2 cellular contexts compared by ENCODE assay signal in genomic region chr1:73627723-73628122, GRCh38.
TF ChIP-seq lines count a peak whose summit lies in the region.

No MANE protein-coding gene starts in this region.

TF ChIP-seq in SK-N-SH, 30 proteins besides CTCF, POLR2A, EP300 and RAD21 (continued from another document):
- TF ChIP-seq USF1 (IDR thresholded peaks at IDR 0.05; ENCODE audit: borderline replicate concordance, low read depth): no peak
- TF ChIP-seq MEF2A (IDR thresholded peaks at IDR 0.05; ENCODE audit: borderline replicate concordance, low read depth): no peak
- TF ChIP-seq CHD2 (IDR thresholded peaks at IDR 0.05; ENCODE audit: low read length, partially characterized antibody): no peak
- TF ChIP-seq FOSL2 (IDR thresholded peaks at IDR 0.05; ENCODE audit: borderline replicate concordance, low read depth): no peak
- no peak for TF ChIP-seq NFIC (IDR thresholded peaks at IDR 0.05; ENCODE audit: borderline replicate concordance)
- no peak for TF ChIP-seq FOXJ3 (CRISPR knock-in tag; IDR thresholded peaks at IDR 0.05)
- no peak for TF ChIP-seq TAF1 (IDR thresholded peaks at IDR 0.05; ENCODE audit: borderline replicate concordance, low read depth, low read length)
- no peak for TF ChIP-seq SMC3 (IDR thresholded peaks at IDR 0.05; ENCODE audit: low read depth, low read length)
- no peak for TF ChIP-seq EZH2phosphoT487 (IDR thresholded peaks at IDR 0.05; ENCODE audit: borderline replicate concordance, low read depth)
- no peak for TF ChIP-seq SIN3A (IDR thresholded peaks at IDR 0.05; ENCODE audit: borderline replicate concordance, low read depth, low read length)
- no peak for TF ChIP-seq ELF1 (IDR thresholded peaks at IDR 0.05)
- no peak for TF ChIP-seq FOXM1 (IDR thresholded peaks at IDR 0.05; ENCODE audit: low read depth)
- no peak for TF ChIP-seq RFX5 (IDR thresholded peaks at IDR 0.05; ENCODE audit: low read length)
- no peak for TF ChIP-seq JUND (IDR thresholded peaks at IDR 0.05)
- TF ChIP-seq GABPA (IDR thresholded peaks at IDR 0.05; ENCODE audit: low read depth): no peak
- TF ChIP-seq USF2 (IDR thresholded peaks at IDR 0.05; ENCODE audit: borderline replicate concordance, low read depth, low read length): no peak
- TF ChIP-seq RCOR1 (IDR thresholded peaks at IDR 0.05; ENCODE audit: low read length): no peak
- TF ChIP-seq NRF1 (IDR thresholded peaks at IDR 0.05; ENCODE audit: low read depth, low read length): no peak

TF ChIP-seq in SK-N-SH treated with all-trans-retinoic acid at 6 μM for 48 hours, 23 proteins besides CTCF, POLR2A, EP300 and RAD21 (continued from another document):
- TF ChIP-seq POU6F1 (CRISPR knock-in tag; IDR thresholded peaks at IDR 0.05; ENCODE audit: borderline replicate concordance, low read depth) (no peak), RARB (CRISPR knock-in tag; IDR thresholded peaks at IDR 0.05) (no peak), CSDC2 (CRISPR knock-in tag; IDR thresholded peaks at IDR 0.05) (no peak), ZFP30 (CRISPR knock-in tag; IDR thresholded peaks at IDR 0.05) (no peak), ZFP3 (CRISPR knock-in tag; IDR thresholded peaks at IDR 0.05) (no peak), ZNF70 (CRISPR knock-in tag; IDR thresholded peaks at IDR 0.05) (no peak)
- TF ChIP-seq, protein P1, sequence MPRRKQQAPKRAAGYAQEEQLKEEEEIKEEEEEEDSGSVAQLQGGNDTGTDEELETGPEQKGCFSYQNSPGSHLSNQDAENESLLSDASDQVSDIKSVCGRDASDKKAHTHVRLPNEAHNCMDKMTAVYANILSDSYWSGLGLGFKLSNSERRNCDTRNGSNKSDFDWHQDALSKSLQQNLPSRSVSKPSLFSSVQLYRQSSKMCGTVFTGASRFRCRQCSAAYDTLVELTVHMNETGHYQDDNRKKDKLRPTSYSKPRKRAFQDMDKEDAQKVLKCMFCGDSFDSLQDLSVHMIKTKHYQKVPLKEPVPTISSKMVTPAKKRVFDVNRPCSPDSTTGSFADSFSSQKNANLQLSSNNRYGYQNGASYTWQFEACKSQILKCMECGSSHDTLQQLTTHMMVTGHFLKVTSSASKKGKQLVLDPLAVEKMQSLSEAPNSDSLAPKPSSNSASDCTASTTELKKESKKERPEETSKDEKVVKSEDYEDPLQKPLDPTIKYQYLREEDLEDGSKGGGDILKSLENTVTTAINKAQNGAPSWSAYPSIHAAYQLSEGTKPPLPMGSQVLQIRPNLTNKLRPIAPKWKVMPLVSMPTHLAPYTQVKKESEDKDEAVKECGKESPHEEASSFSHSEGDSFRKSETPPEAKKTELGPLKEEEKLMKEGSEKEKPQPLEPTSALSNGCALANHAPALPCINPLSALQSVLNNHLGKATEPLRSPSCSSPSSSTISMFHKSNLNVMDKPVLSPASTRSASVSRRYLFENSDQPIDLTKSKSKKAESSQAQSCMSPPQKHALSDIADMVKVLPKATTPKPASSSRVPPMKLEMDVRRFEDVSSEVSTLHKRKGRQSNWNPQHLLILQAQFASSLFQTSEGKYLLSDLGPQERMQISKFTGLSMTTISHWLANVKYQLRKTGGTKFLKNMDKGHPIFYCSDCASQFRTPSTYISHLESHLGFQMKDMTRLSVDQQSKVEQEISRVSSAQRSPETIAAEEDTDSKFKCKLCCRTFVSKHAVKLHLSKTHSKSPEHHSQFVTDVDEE (CRISPR knock-in tag; IDR thresholded peaks at IDR 0.05): no peak
- TF ChIP-seq, protein P2, sequence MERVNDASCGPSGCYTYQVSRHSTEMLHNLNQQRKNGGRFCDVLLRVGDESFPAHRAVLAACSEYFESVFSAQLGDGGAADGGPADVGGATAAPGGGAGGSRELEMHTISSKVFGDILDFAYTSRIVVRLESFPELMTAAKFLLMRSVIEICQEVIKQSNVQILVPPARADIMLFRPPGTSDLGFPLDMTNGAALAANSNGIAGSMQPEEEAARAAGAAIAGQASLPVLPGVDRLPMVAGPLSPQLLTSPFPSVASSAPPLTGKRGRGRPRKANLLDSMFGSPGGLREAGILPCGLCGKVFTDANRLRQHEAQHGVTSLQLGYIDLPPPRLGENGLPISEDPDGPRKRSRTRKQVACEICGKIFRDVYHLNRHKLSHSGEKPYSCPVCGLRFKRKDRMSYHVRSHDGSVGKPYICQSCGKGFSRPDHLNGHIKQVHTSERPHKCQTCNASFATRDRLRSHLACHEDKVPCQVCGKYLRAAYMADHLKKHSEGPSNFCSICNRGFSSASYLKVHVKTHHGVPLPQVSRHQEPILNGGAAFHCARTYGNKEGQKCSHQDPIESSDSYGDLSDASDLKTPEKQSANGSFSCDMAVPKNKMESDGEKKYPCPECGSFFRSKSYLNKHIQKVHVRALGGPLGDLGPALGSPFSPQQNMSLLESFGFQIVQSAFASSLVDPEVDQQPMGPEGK (CRISPR knock-in tag; IDR thresholded peaks at IDR 0.05; ENCODE audit: borderline replicate concordance): no peak
TF ChIP-seq in SK-N-SH treated with all-trans-retinoic acid at 6 μM for 48 hours: peak in this region for 0.
